17 cellular contexts compared by ENCODE assay signal in the genomic region with DNA sequence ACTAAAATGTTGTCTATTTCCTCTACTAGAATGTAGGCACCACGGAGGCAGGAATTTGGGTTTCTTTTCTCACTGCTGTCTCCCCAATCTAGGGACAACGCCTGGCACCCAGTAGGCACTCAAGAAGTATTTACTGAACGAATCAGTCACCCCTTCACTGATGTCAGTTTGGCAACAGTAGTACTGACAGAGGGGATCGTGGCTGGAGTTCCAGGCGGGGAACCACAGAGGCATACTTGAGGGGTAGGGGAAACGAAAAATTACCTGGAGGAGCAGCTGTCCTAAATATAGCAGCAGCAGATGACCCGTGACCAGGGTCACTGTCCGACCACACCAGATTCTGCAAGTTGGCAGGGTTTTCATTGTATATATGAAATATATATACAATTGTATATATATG.
"Had no signal": no experiment of that assay in that cellular context is flagged by ENCODE, and none has a peak within 500 bp of the region (broad histone marks: within the 10 kb centered on the region; RNA-seq: fewer than 3 reads in every experiment).

No MANE protein-coding gene starts in this region.

- H3K4me1 Mint-ChIP-seq: immature natural killer cell had no signal

- DNase-seq: activated CD4-positive, alpha-beta T cell treated with anti-CD3 and anti-CD28 coated beads for 1 hour; activated gamma-delta T cell treated with Interleukin-2 at 50 U/mL for 16 hours; activated T-cell treated with anti-CD3 and anti-CD28 coated beads, Interleukin-2, amount 50 U/mL, for 1 hour; central memory CD4-positive, alpha-beta T cell; dermis blood vessel endothelial cell; effector memory CD4-positive, alpha-beta T cell; foreskin keratinocyte; immature natural killer cell; kidney glomerular epithelial cell; left lung; natural killer cell; pancreas; psoas muscle; stimulated activated CD4-positive, alpha-beta T cell treated with anti-CD3 and anti-CD28 coated beads, Interleukin-4, amount 100 ng/mL, for 24 hours; stimulated activated naive CD4-positive, alpha-beta T cell treated with Interleukin-2 at 50 U/mL for 16 hours; upper lobe of right lung had no signal

- H3K36me3 Mint-ChIP-seq: activated naive CD4-positive, alpha-beta T cell treated with anti-CD3 and anti-CD28 coated beads, Interleukin-2, amount 50 U/mL, for 72 hours; natural killer cell had no signal

- H3K4me3 Mint-ChIP-seq: immature natural killer cell, natural killer cell had no signal

- H3K27ac Mint-ChIP-seq: activated naive CD4-positive, alpha-beta T cell treated with anti-CD3 and anti-CD28 coated beads, Interleukin-2, amount 50 U/mL, for 72 hours; immature natural killer cell; natural killer cell had no signal

- ATAC-seq: activated naive CD4-positive, alpha-beta T cell treated with anti-CD3 and anti-CD28 coated beads, Interleukin-2, amount 50 U/mL, for 72 hours; foreskin keratinocyte; natural killer cell had no signal

- H3K9me3 Mint-ChIP-seq: activated naive CD4-positive, alpha-beta T cell treated with anti-CD3 and anti-CD28 coated beads, Interleukin-2, amount 50 U/mL, for 72 hours; immature natural killer cell; natural killer cell had no signal
